In the genomic region with DNA sequence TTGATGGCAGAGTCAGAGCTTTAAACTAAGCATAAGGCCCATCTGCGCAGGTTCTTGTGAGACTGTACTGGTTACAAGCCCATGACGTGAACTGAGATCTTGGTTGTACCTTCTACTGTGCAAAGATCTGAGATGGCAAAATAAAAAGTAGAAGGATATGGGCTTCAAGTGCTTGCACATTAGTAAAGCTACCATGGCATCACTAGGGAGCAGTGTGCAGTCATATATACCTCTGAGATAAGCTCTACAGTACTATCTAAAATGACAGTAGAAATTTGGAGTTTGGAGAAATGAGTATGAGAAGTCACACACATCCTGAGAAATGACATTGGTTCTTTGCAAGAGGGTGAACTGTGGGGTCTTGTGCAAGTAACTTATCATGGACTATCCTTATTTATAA, we compare ENCODE assay signal across 9 cellular contexts.
DNase-seq lines count a peak whose midpoint lies in the region; ATAC-seq, FAIRE-seq and TF ChIP-seq lines count a peak whose summit lies in the region.
"Had no signal": no experiment of that assay in that cellular context is flagged by ENCODE, and none has a peak within 500 bp of the region (broad histone marks: within the 10 kb centered on the region; RNA-seq: fewer than 3 reads in every experiment).

No MANE protein-coding gene starts in this region.

- no peak overlapping the region for H3K4me3 ChIP-seq in AG10803 (ENCODE audit: low read length)
- H3K4me3 ChIP-seq: SK-N-MC had no signal

- POLR2A ChIA-PET in HEK293T (lab: Yijun Ruan, JAX), result no interaction called here

- CTCF ChIA-PET in HEK293T (lab: Yijun Ruan, JAX), result interaction anchor here (0.6 kb wide), 1 partner anchor 199 kb away, joined by 5 read pairs; no protein-coding TSS in a partner anchor

- ATAC-seq in HG03432 (IDR thresholded peaks at IDR 0.05; ENCODE audit: unreplicated experiment), result peak; percentile 58

- DNase-seq in AG10803 (ENCODE audit: low read depth) (peak; percentile 77), amniotic stem cell (lab: John Stamatoyannopoulos, UW) (peak; percentile 27), NCI-H2107 (lab: John Stamatoyannopoulos, UW) (no peak), iPS-NIHi11 (ENCODE audit: low spot score) (no peak), 8988T (no peak), HEK293T (ENCODE audit: extremely low spot score) (no peak)

- FAIRE-seq in islet of Langerhans (lab: Jason Lieb, UNC), result peak; percentile 66

- peak; percentile 68 for TF ChIP-seq CTCF in AG10803 (conservative IDR thresholded peaks at IDR 0.05; ENCODE audit: low read length)

TF ChIP-seq in HEK293T, 16 proteins besides CTCF, POLR2A, EP300 and RAD21:
- TF ChIP-seq SUZ12 (IDR thresholded peaks at IDR 0.05), result no peak
- no peak for TF ChIP-seq ELF4 (IDR thresholded peaks at IDR 0.05)
- TF ChIP-seq ZNF384 (IDR thresholded peaks at IDR 0.05), result no peak
- no peak for TF ChIP-seq BHLHE40 (IDR thresholded peaks at IDR 0.05; ENCODE audit: borderline replicate concordance)
- no peak for TF ChIP-seq NFRKB (IDR thresholded peaks at IDR 0.05)
- TF ChIP-seq LEF1 (IDR thresholded peaks at IDR 0.05; ENCODE audit: borderline replicate concordance), result no peak
- TF ChIP-seq FOXM1 (IDR thresholded peaks at IDR 0.05; ENCODE audit: borderline replicate concordance), result no peak
- no peak for TF ChIP-seq FOXA1 (IDR thresholded peaks at IDR 0.05)
TF ChIP-seq in HEK293T: peak in this region for 0.

Comparison
In these comparisons a context has a peak if more than half of its experiments do, and no peak if none do; other contexts are left out.
1. DNase-seq: peak in AG10803 (single experiment) and amniotic stem cell (single experiment); none in NCI-H2107 (single experiment), iPS-NIHi11 (single experiment), 8988T (single experiment) and HEK293T (single experiment).